In genomic region chr7:2519119-2519930, GRCh38 we compare ENCODE assay signal across 8 cellular contexts.
DNase-seq lines count a peak whose midpoint lies in the region; ATAC-seq and TF ChIP-seq lines count a peak whose summit lies in the region.

A gene with protein sequence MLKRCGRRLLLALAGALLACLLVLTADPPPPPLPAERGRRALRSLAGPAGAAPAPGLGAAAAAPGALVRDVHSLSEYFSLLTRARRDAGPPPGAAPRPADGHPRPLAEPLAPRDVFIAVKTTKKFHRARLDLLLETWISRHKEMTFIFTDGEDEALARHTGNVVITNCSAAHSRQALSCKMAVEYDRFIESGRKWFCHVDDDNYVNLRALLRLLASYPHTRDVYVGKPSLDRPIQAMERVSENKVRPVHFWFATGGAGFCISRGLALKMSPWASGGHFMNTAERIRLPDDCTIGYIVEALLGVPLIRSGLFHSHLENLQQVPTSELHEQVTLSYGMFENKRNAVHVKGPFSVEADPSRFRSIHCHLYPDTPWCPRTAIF (plus strand): TSS chr7:2519774. CDS start chr7:2519862, 88 bp downstream.

- ATAC-seq in HG03139 (IDR thresholded peaks at IDR 0.05; ENCODE audit: unreplicated experiment): peak; percentile 65

- in situ Hi-C loops in GM18951 (cut with MboI; ENCODE audit: low sequenced_read_pairs, unreplicated experiment): no loop called here

- peak within 1 kb of the TSS; percentile 62 for H3K4me3 ChIP-seq in AG09309 (ENCODE audit: control insufficient read depth, low read depth, low read length)

- peak; percentile 49 for DNase-seq in AG09309 (ENCODE audit: low read depth)
- peak; percentile 80 for DNase-seq in NCI-H345 treated with DMSO at 0.1 percent for 48 hours (lab: John Stamatoyannopoulos, UW; ENCODE audit: unreplicated experiment)
- peak; percentile 85 for DNase-seq in activated CD4-positive, CD25-positive, alpha-beta regulatory T cell treated with anti-CD3 and anti-CD28 coated beads, Interleukin-2, amount 50 U/mL, for 72 hours
- DNase-seq in cerebellar nuclear complex (lab: John Stamatoyannopoulos, UW): peak; percentile 9 to 33
- peak; percentile 75 for DNase-seq in kidney glomerular epithelial cell (lab: John Stamatoyannopoulos, UW)
- peak; percentile 56 to 78 for DNase-seq in stimulated activated CD4-positive, alpha-beta T cell treated with anti-CD3 and anti-CD28 coated beads, Interleukin-15, amount 100 ng/mL, for 48 hours (ENCODE audit: low read depth in 2 of 2)

- TF ChIP-seq POLR2A in GM18951 (IDR thresholded peaks at IDR 0.05; ENCODE audit: extremely low read depth, insufficient read depth, insufficient read length): peak; percentile 93

- no peak for TF ChIP-seq CTCF in AG09309 (IDR thresholded peaks at IDR 0.05; ENCODE audit: control insufficient read depth, insufficient read depth, low read depth, low read length, missing control alignments)

Comparison
In these comparisons a context has a peak if more than half of its experiments do, and no peak if none do; other contexts are left out.
1. Peak in every context shown above with its lines: DNase-seq, ATAC-seq and H3K4me3 ChIP-seq.
2. DNase-seq: peak in every context shown above with its lines; median percentile 85 in activated CD4-positive, CD25-positive, alpha-beta regulatory T cell treated with anti-CD3 and anti-CD28 coated beads, Interleukin-2, amount 50 U/mL, for 72 hours; 80 in NCI-H345 treated with DMSO at 0.1 percent for 48 hours; 75 in kidney glomerular epithelial cell; 67 in stimulated activated CD4-positive, alpha-beta T cell treated with anti-CD3 and anti-CD28 coated beads, Interleukin-15, amount 100 ng/mL, for 48 hours; 49 in AG09309; 21 in cerebellar nuclear complex.